ENCODE assay signal across 19 cellular contexts in genomic region chr5:151148583-151148982, GRCh38. TPM values are rescaled to one million over a fixed set of nuclear protein-coding genes. Genes with fewer than 3 reads are reported as not detected.
DNase-seq lines count a peak whose midpoint lies in the region; ATAC-seq, FAIRE-seq and TF ChIP-seq lines count a peak whose summit lies in the region.
"Had no signal": no experiment of that assay in that cellular context is flagged by ENCODE, and none has a peak within 500 bp of the region (broad histone marks: within the 10 kb centered on the region; RNA-seq: fewer than 3 reads in every experiment).

No MANE protein-coding gene starts in this region.

- no peak for TF ChIP-seq POLR2A in K562 (conservative IDR thresholded peaks at IDR 0.05)

- in situ Hi-C loops in K562 (cut with MboI) = no loop called here

- peaks cover 17% of the 10 kb centered on the region for H4K20me1 ChIP-seq in Loucy (ENCODE audit: insufficient read depth, low read length, poor library complexity, severe bottlenecking)
- H4K20me1 ChIP-seq in K562 (replicated peaks; ENCODE audit: control insufficient read depth, insufficient read depth, low read length) = no peaks in the 10 kb centered on the region

- BruUV-seq in K562 (replicated peaks; lab: Mats Ljungman, UMichigan) = no TSS peak

- H3K36me3 Mint-ChIP-seq in CD8-positive, alpha-beta T cell = peaks cover 56% of the 10 kb centered on the region
- peaks cover 13% of the 10 kb centered on the region for H3K36me3 Mint-ChIP-seq in nephron progenitor cell (ENCODE audit: low read depth)

- CTCF ChIA-PET in CD8-positive, alpha-beta T cell (lab: Charles Lee) = interaction anchor here (1.0 to 50.0 kb wide), 4 partner anchors 5 to 97 kb away, joined by 3 to 1723 read pairs (median 870); partner anchors contain the start of gene ANXA6
- CTCF ChIA-PET in K562 (lab: Yijun Ruan, JAX; ENCODE audit: low intra/inter-chr PET ratio) (interaction anchor here (0.5 kb wide), 1 partner anchor 96 kb away, joined by 3 read pairs; no protein-coding TSS in a partner anchor), GM10248 (lab: Yijun Ruan, JAX) (interaction anchor here (1.2 to 9.4 kb wide), 8 partner anchors 11 to 104 kb away, joined by 3 to 93 read pairs (median 12); no protein-coding TSS in a partner anchor)

- H3K36me3 ChIP-seq in CD8-positive, alpha-beta T cell (ENCODE audit: insufficient read depth, low read length) = peaks cover 33% of the 10 kb centered on the region
- peaks cover 44% of the 10 kb centered on the region for H3K36me3 ChIP-seq in Loucy (ENCODE audit: insufficient read depth, low read length)
- H3K36me3 ChIP-seq in K562 (ENCODE audit: control insufficient read depth, insufficient read depth, low read length) = no peaks in the 10 kb centered on the region

- no peaks in the 10 kb centered on the region for H3K9me2 ChIP-seq in Loucy (replicated peaks; ENCODE audit: low read depth, low read length)

- H3K4me2 ChIP-seq in Loucy (ENCODE audit: low read depth, low read length, poor library complexity, severe bottlenecking) (peak overlapping the region; percentile 26), K562 (ENCODE audit: insufficient read depth, low read length) (no peak overlapping the region)

- TF ChIP-seq CTCF in CD8-positive, alpha-beta T cell (IDR thresholded peaks at IDR 0.05) = no peak
- no peak for TF ChIP-seq CTCF in Loucy (conservative IDR thresholded peaks at IDR 0.05; ENCODE audit: low read length)
- no peak for TF ChIP-seq CTCF in K562 (IDR thresholded peaks at IDR 0.05 in 2 of 3, conservative IDR thresholded peaks at IDR 0.05 in 1 of 3; ENCODE audit: insufficient read depth in 2 of 3, low read depth in 1 of 3, low read length in 3 of 3)
- no peak for TF ChIP-seq CTCF in nephron progenitor cell (IDR thresholded peaks at IDR 0.05)
- TF ChIP-seq CTCF in GM10248 (IDR thresholded peaks at IDR 0.05; ENCODE audit: control extremely low read depth, extremely low read depth, low read depth, missing control alignments) = no peak

- H3K9ac ChIP-seq in Loucy (ENCODE audit: low read depth, low read length, poor library complexity, severe bottlenecking) = peak overlapping the region; percentile 39
- H3K9ac ChIP-seq in K562 (ENCODE audit: insufficient read depth in 1 of 2, low read depth in 2 of 2, low read length in 2 of 2) = no peak overlapping the region

- intact Hi-C loops in CD8-positive, alpha-beta T cell (cut with DNase I, micrococcal nuclease) = no loop called here
- intact Hi-C loops in K562 (cut with micrococcal nuclease) (no loop called here), left ventricle myocardium superior (cut with micrococcal nuclease) (no loop called here)

- peak overlapping the region; percentile 12 for H3K4me3 ChIP-seq in CD8-positive, alpha-beta T cell (ENCODE audit: low read depth, low read length)
- H3K4me3 ChIP-seq in Loucy (ENCODE audit: low read length, poor library complexity, severe bottlenecking) (no peak overlapping the region), K562 (no peak overlapping the region)
- H3K4me3 ChIP-seq: right lobe of liver, SJCRH30, tibial nerve had no signal

- no peak for ATAC-seq in CD8-positive, alpha-beta T cell
- 0 out of 3 replicates have a peak, but pooled peaks have one; percentile 27 for ATAC-seq in K562
- no peak for ATAC-seq in left ventricle myocardium superior
- no peak for ATAC-seq in HG03565 (IDR thresholded peaks at IDR 0.05; ENCODE audit: unreplicated experiment)
- ATAC-seq: right lobe of liver had no signal

- H3K27ac Mint-ChIP-seq in CD8-positive, alpha-beta T cell = peak overlapping the region; percentile 95
- H3K27ac Mint-ChIP-seq in nephron progenitor cell = peak overlapping the region; percentile 96

- POLR2A ChIA-PET in CD8-positive, alpha-beta T cell (lab: Charles Lee) = interaction anchor here (1.7 to 2.7 kb wide), 3 partner anchors 9 to 23 kb away, joined by 7 to 15 read pairs (median 7); partner anchors contain the start of gene ANXA6
- POLR2A ChIA-PET in K562 (lab: Yijun Ruan, JAX) (interaction anchor here (1.2 to 1.7 kb wide), 2 partner anchors 20 to 66 kb away, joined by 3 to 4 read pairs; no protein-coding TSS in a partner anchor), GM10248 (lab: Yijun Ruan, JAX) (interaction anchor here (3.8 kb wide), 1 partner anchor 19 kb away, joined by 12 read pairs; no protein-coding TSS in a partner anchor)

- H3K27me3 Mint-ChIP-seq in CD8-positive, alpha-beta T cell (ENCODE audit: low read depth) = no peaks in the 10 kb centered on the region
- peaks cover 6% of the 10 kb centered on the region for H3K27me3 Mint-ChIP-seq in nephron progenitor cell (ENCODE audit: low read depth, poor library complexity)

- H3F3A ChIP-seq in Loucy (ENCODE audit: low read depth) = peaks cover 9% of the 10 kb centered on the region

- H3K4me1 Mint-ChIP-seq in CD8-positive, alpha-beta T cell (ENCODE audit: low read depth) = peaks cover 98% of the 10 kb centered on the region
- H3K4me1 Mint-ChIP-seq in nephron progenitor cell = peaks cover 92% of the 10 kb centered on the region

- peak overlapping the region; percentile 24 for H3K27ac ChIP-seq in CD8-positive, alpha-beta T cell (ENCODE audit: low read depth, low read length)
- no peak overlapping the region for H3K27ac ChIP-seq in K562 (ENCODE audit: extremely low read depth, low read depth, low read length)
- H3K27ac ChIP-seq: right lobe of liver, SJCRH30, tibial nerve had no signal

- no peaks in the 10 kb centered on the region for H3K27me3 ChIP-seq in CD8-positive, alpha-beta T cell (ENCODE audit: insufficient read depth, low read length)
- H3K27me3 ChIP-seq in Loucy (ENCODE audit: insufficient read depth, low read length, poor library complexity, severe bottlenecking) = no peaks in the 10 kb centered on the region
- peaks cover 6 to 25% of the 10 kb centered on the region in 2 experiments; a peak in 3 of 5 replicates for H3K27me3 ChIP-seq in K562 (ENCODE audit: control insufficient read depth in 2 of 2, insufficient read depth in 2 of 2, low read length in 2 of 2)
- H3K27me3 ChIP-seq: right lobe of liver, SJCRH30, tibial nerve had no signal

- no peak for TF ChIP-seq EP300 in K562 (IDR thresholded peaks at IDR 0.05; ENCODE audit: low read length)

- DNase-seq in CD8-positive, alpha-beta T cell = peak in 2 of 7 experiments; percentile 32 to 47
- DNase-seq in K562 (ENCODE audit: extremely low read depth in 1 of 4, low spot score in 3 of 4) (no peak), nephron progenitor cell (no peak), left ventricle myocardium superior (no peak), NCI-H1105 (lab: John Stamatoyannopoulos, UW) (no peak), GM10248 (ENCODE audit: extremely low spot score) (no peak)
- DNase-seq: activated effector memory CD4-positive, alpha-beta T cell treated with anti-CD3 and anti-CD28 coated beads, Interleukin-2, amount 50 U/mL, for 16 hours; AML-193; DMS153; H9; islet precursor cell; mesenchymal stem cell; NCI-H524 treated with DMSO at 0.1 percent for 48 hours; nucleus accumbens; right lobe of liver; SJCRH30 had no signal

- H3K9me3 ChIP-seq in CD8-positive, alpha-beta T cell (ENCODE audit: low read length) = no peaks in the 10 kb centered on the region
- no peaks in the 10 kb centered on the region for H3K9me3 ChIP-seq in Loucy (ENCODE audit: insufficient read depth, low read depth, low read length)
- H3K9me3 ChIP-seq in K562 (replicated peaks; ENCODE audit: control insufficient read depth, insufficient read depth, low read depth, low read length) = no peaks in the 10 kb centered on the region
- H3K9me3 ChIP-seq: right lobe of liver, SJCRH30, tibial nerve had no signal

- peak overlapping the region; percentile 69 for H3K4me3 Mint-ChIP-seq in CD8-positive, alpha-beta T cell
- H3K4me3 Mint-ChIP-seq in nephron progenitor cell = peak overlapping the region; percentile 12
- H3K4me3 Mint-ChIP-seq: H9 had no signal

- H3K4me1 ChIP-seq in CD8-positive, alpha-beta T cell (ENCODE audit: insufficient read depth, low read length) = peaks cover 100% of the 10 kb centered on the region
- H3K4me1 ChIP-seq in Loucy (ENCODE audit: insufficient read depth, low read length, poor library complexity, severe bottlenecking) (peaks cover 62% of the 10 kb centered on the region), K562 (replicated peaks in 1 of 2; ENCODE audit: control insufficient read depth in 2 of 2, insufficient read depth in 2 of 2, low read length in 2 of 2) (no peaks in the 10 kb centered on the region; a peak in 2 of 5 replicates)
- H3K4me1 ChIP-seq: SJCRH30 had no signal

- no peaks in the 10 kb centered on the region for H3K9me1 ChIP-seq in K562 (ENCODE audit: control insufficient read depth, insufficient read depth, low read length)

- no peak for FAIRE-seq in K562 (lab: Jason Lieb, UNC)

- H3K9me3 Mint-ChIP-seq in CD8-positive, alpha-beta T cell = no peaks in the 10 kb centered on the region
- no peaks in the 10 kb centered on the region for H3K9me3 Mint-ChIP-seq in nephron progenitor cell
- H3K9me3 Mint-ChIP-seq: H9 had no signal

- H3K79me2 ChIP-seq in Loucy (ENCODE audit: insufficient read depth, low read length) = peaks cover 96% of the 10 kb centered on the region
- no peaks in the 10 kb centered on the region for H3K79me2 ChIP-seq in K562 (ENCODE audit: control insufficient read depth, insufficient read depth, low read length)

- TF ChIP-seq RAD21 in K562 (CRISPR knock-in tag; conservative IDR thresholded peaks at IDR 0.05 in 1 of 2, IDR thresholded peaks at IDR 0.05 in 1 of 2) = no peak

- WGBS in K562 (ENCODE audit: insufficient coverage, low coverage, missing lambda C conversion rate) = 8% methylated on average over 7 of the region's 7 CpGs

- H2AFZ ChIP-seq in Loucy (ENCODE audit: low read length) (no peak overlapping the region), K562 (ENCODE audit: low read depth, low read length) (no peak overlapping the region)

RNA-seq across cellular contexts. Expression of gene ANXA6, which starts 9.0 kb away (rescaled TPM):
- total RNA-seq in CD8-positive, alpha-beta T cell = 10 to 100 TPM; 83.5 to 89.4 TPM
- 14.4 and 15.9 TPM in 2 replicates for total RNA-seq in K562 (2011; cell fraction: chromatin; rRNA removed; ENCODE audit: low replicate concordance)
- 6.0 and 8.9 TPM in 2 replicates for total RNA-seq in K562 (2011; cell fraction: nucleolus; rRNA removed)
- total RNA-seq in K562 (2011; cell fraction: nucleoplasm; rRNA removed) = 11.6 and 11.7 TPM in 2 replicates
- 8.1 and 11.8 TPM in 2 replicates for total RNA-seq in K562 (2014; rRNA removed)
- 7.8 and 9.6 TPM in 2 replicates for total RNA-seq in K562 (2014; rRNA removed; fragmentation: Illumina TruSeq; extraction: Trizol)
- 12.0 and 13.2 TPM in 2 replicates for total RNA-seq in K562 (2015; rRNA removed; fragmentation: Illumina TruSeq; extraction: Trizol)
- total RNA-seq in K562 (2021) = 11.6 and 12.0 TPM in 2 replicates
- polyA plus RNA-seq in K562 (2011; rRNA removed) = 8.1 and 27.2 TPM in 2 replicates
- 7.1 and 33.5 TPM in 2 replicates for polyA plus RNA-seq in K562 (2011; cell fraction: cytosol; rRNA removed)
- 5.0 and 18.8 TPM in 2 replicates for polyA plus RNA-seq in K562 (2011; cell fraction: nucleus; rRNA removed)
- polyA plus RNA-seq in K562 (2012) = 13.5 and 16.9 TPM in 2 replicates
- 10.1 and 10.4 TPM in 2 replicates for polyA plus RNA-seq in K562 (2014; fragmentation: Illumina TruSeq; extraction: Trizol)
- 1 to 10 TPM in 1 of 2 experiments, under 1 TPM in 1; 0.70 to 1.9 TPM for polyA plus RNA-seq in K562 (2014; fragmentation: Nextera tagmentation; extraction: Ambion mirVana)
- polyA plus RNA-seq in K562 (2014; rRNA removed) = 8.3 and 8.8 TPM in 2 replicates
- polyA minus RNA-seq in K562 (2011; rRNA and poly(A)+ RNA removed) = 11.3 and 36.0 TPM in 2 replicates
- 5.2 and 14.0 TPM in 2 replicates for polyA minus RNA-seq in K562 (2011; cell fraction: cytosol; rRNA and poly(A)+ RNA removed)
- polyA minus RNA-seq in K562 (2011; cell fraction: nucleus; rRNA and poly(A)+ RNA removed) = 6.1 and 27.3 TPM in 2 replicates
- total RNA-seq in left ventricle myocardium superior = 214 TPM

Comparison
In these comparisons a context has a peak if more than half of its experiments do, and no peak if none do; other contexts are left out.
1. RNA of gene ANXA6, which starts 9.0 kb away (total RNA-seq): 214 TPM in left ventricle myocardium superior (single experiment) and 83.5 to 89.4 TPM in CD8-positive, alpha-beta T cell; 6.0 to 15.9 TPM in K562; every median in the first group is over 4 times any median in the second.